Comparison of ENCODE assay signal across 9 cellular contexts in the genomic region with DNA sequence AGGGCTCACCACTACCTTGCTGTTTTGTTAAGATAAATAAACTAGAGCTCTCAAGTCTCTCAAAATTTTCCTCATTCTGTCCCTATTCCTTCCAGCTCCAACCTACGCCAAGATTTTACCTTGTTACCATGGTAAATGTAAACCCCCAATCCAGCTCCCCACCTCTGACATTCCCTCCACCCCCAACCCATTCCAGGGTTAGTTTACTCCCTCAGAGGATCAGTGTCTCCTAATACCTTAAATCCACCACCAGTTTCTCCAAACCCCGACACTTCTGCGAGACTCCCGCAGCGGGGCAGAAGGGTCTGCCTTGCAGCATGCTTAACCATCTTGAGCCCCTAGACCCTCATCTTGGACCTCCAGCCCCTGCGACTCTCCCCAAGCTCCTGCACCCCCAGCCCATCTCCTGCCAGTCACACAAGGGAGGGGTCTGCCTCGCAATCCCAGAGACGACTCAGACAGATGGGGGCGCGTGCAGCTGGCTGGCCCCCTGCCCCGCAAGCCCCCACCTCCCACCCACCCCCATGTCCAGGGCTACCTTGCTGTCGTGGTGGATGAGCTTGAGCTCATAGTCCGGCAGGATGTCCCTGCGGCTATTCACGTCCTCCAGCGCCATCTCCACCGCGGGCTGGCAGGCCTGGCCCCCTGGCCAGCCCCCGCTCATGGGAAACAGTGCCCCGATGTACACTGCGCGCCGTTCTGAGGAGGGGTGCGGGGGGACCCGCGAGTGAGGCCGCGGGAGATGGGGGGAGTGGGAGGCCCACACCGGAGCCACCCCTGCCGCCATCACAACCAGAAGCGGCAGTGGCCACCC. TPM values are rescaled to one million over a fixed set of nuclear protein-coding genes. Genes with fewer than 3 reads are reported as not detected.
DNase-seq lines count a peak whose midpoint lies in the region; ATAC-seq and TF ChIP-seq lines count a peak whose summit lies in the region.
"Had no signal": no experiment of that assay in that cellular context is flagged by ENCODE, and none has a peak within 500 bp of the region (broad histone marks: within the 10 kb centered on the region; RNA-seq: fewer than 3 reads in every experiment).

No MANE protein-coding gene starts in this region.

- H3K27ac ChIP-seq in tibial nerve: peak overlapping the region; percentile 74 to 85 (median 78)

- H3K4me3 Mint-ChIP-seq in activated CD8-positive, alpha-beta memory T cell treated with anti-CD3 and anti-CD28 coated beads, Interleukin-2, amount 10 ng/mL, durations not matched to agents 7 days and 5 days: peak overlapping the region; percentile 42
- H3K4me3 Mint-ChIP-seq in chondrocyte (ENCODE audit: unreplicated experiment) (peak overlapping the region; percentile 96), memory B cell (peak overlapping the region; percentile 89)

- TF ChIP-seq CTCF in chondrocyte (IDR thresholded peaks at IDR 0.05) (no peak), tibial nerve (IDR thresholded peaks at IDR 0.05) (no peak)

- H3K9me3 Mint-ChIP-seq in activated CD8-positive, alpha-beta memory T cell treated with anti-CD3 and anti-CD28 coated beads, Interleukin-2, amount 10 ng/mL, durations not matched to agents 7 days and 5 days (ENCODE audit: low read depth): no peaks in the 10 kb centered on the region
- H3K9me3 Mint-ChIP-seq in chondrocyte (ENCODE audit: low read depth): no peaks in the 10 kb centered on the region
- H3K9me3 Mint-ChIP-seq in memory B cell: no peaks in the 10 kb centered on the region

- H3K27me3 Mint-ChIP-seq in activated CD8-positive, alpha-beta memory T cell treated with anti-CD3 and anti-CD28 coated beads, Interleukin-2, amount 10 ng/mL, durations not matched to agents 7 days and 5 days: peaks cover 44% of the 10 kb centered on the region
- no peaks in the 10 kb centered on the region for H3K27me3 Mint-ChIP-seq in chondrocyte (ENCODE audit: low read depth)
- no peaks in the 10 kb centered on the region for H3K27me3 Mint-ChIP-seq in memory B cell

- no peak for ATAC-seq in activated CD8-positive, alpha-beta memory T cell treated with anti-CD3 and anti-CD28 coated beads, Interleukin-2, amount 10 ng/mL, durations not matched to agents 7 days and 5 days
- no peak for ATAC-seq in memory B cell (ENCODE audit: low read depth)
- no peak for ATAC-seq in GM21515 (IDR thresholded peaks at IDR 0.05; ENCODE audit: unreplicated experiment)
- no peak for ATAC-seq in HG03095 (IDR thresholded peaks at IDR 0.05; ENCODE audit: unreplicated experiment)
- no peak for ATAC-seq in GM18517 (IDR thresholded peaks at IDR 0.05; ENCODE audit: unreplicated experiment)

- CTCF ChIA-PET in activated CD8-positive, alpha-beta memory T cell treated with anti-CD3 and anti-CD28 coated beads, Interleukin-2, amount 10 ng/mL, durations not matched to agents 7 days and 5 days (lab: Charles Lee): interaction anchor here (1.3 to 3.3 kb wide), 3 partner anchors 13 to 25 kb away, joined by 3 to 20 read pairs (median 3); no protein-coding TSS in a partner anchor

- H3K27ac Mint-ChIP-seq in activated CD8-positive, alpha-beta memory T cell treated with anti-CD3 and anti-CD28 coated beads, Interleukin-2, amount 10 ng/mL, durations not matched to agents 7 days and 5 days: no peak overlapping the region
- H3K27ac Mint-ChIP-seq in chondrocyte (ENCODE audit: unreplicated experiment) (peak overlapping the region; percentile 52), memory B cell (peak overlapping the region; percentile 52)

- no peaks in the 10 kb centered on the region for H3K27me3 ChIP-seq in tibial nerve

- TF ChIP-seq EP300 in tibial nerve (IDR thresholded peaks at IDR 0.05): no peak

- H3K4me1 ChIP-seq in tibial nerve: peaks cover 0 to 41% (median 19%) of the 10 kb centered on the region in 4 donors

- no peaks in the 10 kb centered on the region for H3K9me3 ChIP-seq in tibial nerve

- H3K4me3 ChIP-seq in tibial nerve: peak overlapping the region; percentile 53 to 70 (median 60)

- no peaks in the 10 kb centered on the region for H3K36me3 Mint-ChIP-seq in activated CD8-positive, alpha-beta memory T cell treated with anti-CD3 and anti-CD28 coated beads, Interleukin-2, amount 10 ng/mL, durations not matched to agents 7 days and 5 days
- H3K36me3 Mint-ChIP-seq in chondrocyte (ENCODE audit: low read depth) (peaks cover 11% of the 10 kb centered on the region), memory B cell (peaks cover 15% of the 10 kb centered on the region)

- peaks cover 0 to 18% (median 0%) of the 10 kb centered on the region in 3 donors for H3K36me3 ChIP-seq in tibial nerve

- H3K4me1 Mint-ChIP-seq in activated CD8-positive, alpha-beta memory T cell treated with anti-CD3 and anti-CD28 coated beads, Interleukin-2, amount 10 ng/mL, durations not matched to agents 7 days and 5 days: peaks cover 23% of the 10 kb centered on the region
- H3K4me1 Mint-ChIP-seq in chondrocyte (ENCODE audit: low read depth) (peaks cover 64% of the 10 kb centered on the region), memory B cell (peaks cover 40% of the 10 kb centered on the region)

- no peak for TF ChIP-seq POLR2A in tibial nerve (IDR thresholded peaks at IDR 0.05)

- 16 to 23% methylated on average over 21 to 29 of the region's 31 CpGs for WGBS in tibial nerve, 2 donors

- no peak for DNase-seq in activated CD8-positive, alpha-beta memory T cell treated with anti-CD3 and anti-CD28 coated beads, Interleukin-2, amount 10 ng/mL, durations not matched to agents 7 days and 5 days
- no peak for DNase-seq in activated CD8-positive, alpha-beta memory T cell treated with anti-CD3 and anti-CD28 coated beads, Interleukin-2, amount 50 U/mL, for 48 hours
- DNase-seq in chondrocyte (ENCODE audit: low spot score) (no peak), memory B cell (ENCODE audit: low spot score in 2 of 2) (no peak), tibial nerve (ENCODE audit: low spot score in 2 of 2) (no peak)

RNA-seq across cellular contexts. Expression of a gene that starts 5.8 kb away (rescaled TPM):
- 1 to 10 TPM; 6.0 to 8.1 TPM for total RNA-seq in activated CD8-positive, alpha-beta memory T cell treated with anti-CD3 and anti-CD28 coated beads, Interleukin-2, amount 10 ng/mL, durations not matched to agents 7 days and 5 days
- 46.6 to 62.4 TPM (median 50.7 TPM) in 3 replicates for total RNA-seq in chondrocyte
- total RNA-seq in tibial nerve: 10 to 100 TPM; 55.3 to 89.6 (median 70.5) TPM

RNA-seq across cellular contexts. Expression of a gene that starts 29.7 kb away (rescaled TPM):
- total RNA-seq in activated CD8-positive, alpha-beta memory T cell treated with anti-CD3 and anti-CD28 coated beads, Interleukin-2, amount 10 ng/mL, durations not matched to agents 7 days and 5 days: not detected
- 0.82 TPM in 1 of 3 replicates, not detected in the others for total RNA-seq in chondrocyte
- total RNA-seq in tibial nerve: not detected
- total RNA-seq: T-helper 2 cell treated with Interferon-gamma antibody and Interleukin-4, amounts not matched to agents 100 ng/mL and 5 ng/mL, for 36 hours had no signal

RNA-seq across cellular contexts. Expression of a gene that starts 42.2 kb away (rescaled TPM):
- not detected for total RNA-seq in activated CD8-positive, alpha-beta memory T cell treated with anti-CD3 and anti-CD28 coated beads, Interleukin-2, amount 10 ng/mL, durations not matched to agents 7 days and 5 days
- total RNA-seq in chondrocyte (not detected in 3 replicates), tibial nerve (not detected)
- total RNA-seq: T-helper 2 cell treated with Interferon-gamma antibody and Interleukin-4, amounts not matched to agents 100 ng/mL and 5 ng/mL, for 36 hours had no signal

RNA-seq across cellular contexts. Expression of a gene that starts 53.8 kb away (rescaled TPM):
- total RNA-seq in activated CD8-positive, alpha-beta memory T cell treated with anti-CD3 and anti-CD28 coated beads, Interleukin-2, amount 10 ng/mL, durations not matched to agents 7 days and 5 days: 10 to 100 TPM; 14.1 to 16.1 TPM
- total RNA-seq in chondrocyte: not detected in 3 replicates
- under 1 TPM in 1 of 4 donors, not detected in 3; 0.66 TPM for total RNA-seq in tibial nerve

Comparison
In these comparisons a context has a peak if more than half of its experiments do, and no peak if none do; other contexts are left out.
1. H3K4me3 Mint-ChIP-seq: peak in every context shown above with its lines; median percentile 96 in chondrocyte; 89 in memory B cell; 42 in activated CD8-positive, alpha-beta memory T cell treated with anti-CD3 and anti-CD28 coated beads, Interleukin-2, amount 10 ng/mL, durations not matched to agents 7 days and 5 days.